In the genomic region with DNA sequence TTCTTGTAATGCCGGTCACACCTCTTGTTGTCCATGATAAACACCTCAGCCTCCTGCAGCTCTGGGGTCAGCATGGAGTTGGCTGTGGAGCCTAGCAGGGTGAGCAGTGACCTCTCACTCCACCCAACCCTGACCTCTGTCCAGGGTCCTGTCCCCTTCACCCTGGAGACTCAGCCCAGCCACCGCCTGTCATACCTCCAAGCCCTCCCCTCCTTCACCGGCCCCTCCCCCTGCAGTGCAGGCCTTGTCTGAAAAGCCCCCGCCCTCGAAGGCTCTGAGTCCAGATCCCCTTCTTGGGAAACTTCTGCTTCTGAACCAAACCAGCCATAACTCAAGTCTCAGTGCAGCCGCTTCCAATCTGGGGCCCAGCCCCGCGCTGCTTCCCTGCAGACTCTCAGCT, we compare ENCODE assay signal across 1 cellular context.
TF ChIP-seq lines count a peak whose summit lies in the region.

No MANE protein-coding gene starts in this region.

TF ChIP-seq in Ishikawa, 13 proteins besides CTCF, POLR2A, EP300 and RAD21 (continued from another document):
- TF ChIP-seq, protein P1, sequence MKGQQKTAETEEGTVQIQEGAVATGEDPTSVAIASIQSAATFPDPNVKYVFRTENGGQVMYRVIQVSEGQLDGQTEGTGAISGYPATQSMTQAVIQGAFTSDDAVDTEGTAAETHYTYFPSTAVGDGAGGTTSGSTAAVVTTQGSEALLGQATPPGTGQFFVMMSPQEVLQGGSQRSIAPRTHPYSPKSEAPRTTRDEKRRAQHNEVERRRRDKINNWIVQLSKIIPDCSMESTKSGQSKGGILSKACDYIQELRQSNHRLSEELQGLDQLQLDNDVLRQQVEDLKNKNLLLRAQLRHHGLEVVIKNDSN (IDR thresholded peaks at IDR 0.05) = no peak
- TF ChIP-seq YY1 (IDR thresholded peaks at IDR 0.05; ENCODE audit: low read depth) (no peak), TAF1 (IDR thresholded peaks at IDR 0.05; ENCODE audit: low read depth) (no peak)
TF ChIP-seq in Ishikawa: peak in this region for 1.
